3 cellular contexts compared by ENCODE assay signal in the genomic region with DNA sequence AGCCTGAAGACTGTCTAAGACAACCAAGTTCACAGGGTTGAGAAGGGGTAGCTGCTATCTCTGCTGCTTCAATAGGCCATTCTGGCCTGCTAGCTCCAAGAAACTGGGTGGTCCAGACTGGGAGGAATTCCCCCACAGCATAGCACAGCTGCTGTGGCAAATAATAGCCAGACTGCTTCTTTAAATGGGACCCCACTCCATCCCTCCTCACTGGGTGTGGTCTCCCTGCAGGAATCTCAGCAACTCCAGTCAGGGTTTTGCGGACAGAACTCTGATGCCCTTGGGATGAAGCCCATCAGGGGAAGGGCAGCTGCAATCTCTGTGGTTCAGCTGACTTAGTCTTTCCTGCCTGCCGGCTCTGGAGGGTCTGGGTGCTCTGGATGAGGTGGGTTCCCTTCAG.
"Had no signal": no experiment of that assay in that cellular context is flagged by ENCODE, and none has a peak within 500 bp of the region (broad histone marks: within the 10 kb centered on the region; RNA-seq: fewer than 3 reads in every experiment).

No MANE protein-coding gene starts in this region.

- H3K4me3 ChIP-seq: GM12878 had no signal

- DNase-seq: GDM1, GF-D8 had no signal
